Comparison of ENCODE assay signal across 14 cellular contexts in the genomic region with DNA sequence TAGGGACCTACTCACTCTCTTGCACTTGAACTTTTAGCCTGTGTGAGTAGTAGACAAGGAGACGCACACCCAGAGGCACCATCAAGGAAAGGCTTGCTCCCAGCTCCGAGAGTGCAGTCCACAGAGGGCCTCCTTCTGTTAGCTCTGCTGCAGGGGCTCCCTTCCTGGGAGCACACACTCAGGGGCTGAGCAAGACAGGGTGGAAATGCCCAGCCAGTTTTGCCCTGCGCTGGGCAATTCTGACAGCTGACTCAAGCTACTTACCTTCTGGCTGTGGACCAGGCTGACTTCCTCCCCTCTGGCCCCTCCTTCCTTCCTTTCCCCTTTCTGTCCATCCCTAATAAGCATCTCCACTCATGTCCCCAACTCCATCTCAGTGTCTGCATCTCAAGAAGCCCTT.
DNase-seq lines count a peak whose midpoint lies in the region; ATAC-seq and TF ChIP-seq lines count a peak whose summit lies in the region.
"Had no signal": no experiment of that assay in that cellular context is flagged by ENCODE, and none has a peak within 500 bp of the region (broad histone marks: within the 10 kb centered on the region; RNA-seq: fewer than 3 reads in every experiment).

No MANE protein-coding gene starts in this region.

- no peak for TF ChIP-seq CTCF in IMR-90 (conservative IDR thresholded peaks at IDR 0.05; ENCODE audit: low read depth, low read length)
- TF ChIP-seq CTCF in endodermal cell (conservative IDR thresholded peaks at IDR 0.05): no peak
- no peak for TF ChIP-seq CTCF in stomach (IDR thresholded peaks at IDR 0.05)

- H2AFZ ChIP-seq in IMR-90 (replicated peaks; ENCODE audit: low read length, poor library complexity) (peak overlapping the region; percentile 70), GM23248 (no peak overlapping the region)

- peaks cover 20% of the 10 kb centered on the region for H3F3A ChIP-seq in GM23248 (ENCODE audit: insufficient read depth)

- H4K5ac ChIP-seq in IMR-90 (ENCODE audit: low read depth, low read length): no peak overlapping the region

- TF ChIP-seq POLR2A in IMR-90 (IDR thresholded peaks at IDR 0.05; ENCODE audit: low read depth, low read length) (no peak), stomach (IDR thresholded peaks at IDR 0.05) (no peak)

- no peaks in the 10 kb centered on the region for H3K79me1 ChIP-seq in IMR-90 (ENCODE audit: low read depth in 1 of 2, low read length in 2 of 2)

- H3K9ac ChIP-seq in IMR-90 (ENCODE audit: low read depth, low read length) (no peak overlapping the region), endodermal cell (ENCODE audit: extremely low read depth, low read length, poor library complexity, severe bottlenecking) (no peak overlapping the region), GM23248 (no peak overlapping the region)

- H3K9me3 ChIP-seq in IMR-90 (ENCODE audit: control insufficient read depth, insufficient read depth, low read length) (no peaks in the 10 kb centered on the region), endodermal cell (ENCODE audit: control insufficient read depth, low read length) (no peaks in the 10 kb centered on the region), stomach (no peaks in the 10 kb centered on the region), GM23248 (ENCODE audit: low read depth) (no peaks in the 10 kb centered on the region)
- H3K9me3 ChIP-seq: BLaER1 treated with 17β-estradiol and CSF1 and Interleukin-3, amounts not matched to agents 10 nM and 100 nM had no signal

- no peak overlapping the region for H3K14ac ChIP-seq in IMR-90 (replicated peaks; ENCODE audit: low read depth, low read length)

- no peaks in the 10 kb centered on the region for H3K36me3 ChIP-seq in IMR-90 (ENCODE audit: control insufficient read depth, insufficient read depth, low read length)
- H3K36me3 ChIP-seq in endodermal cell (ENCODE audit: control insufficient read depth, insufficient read depth, low read length): no peaks in the 10 kb centered on the region
- H3K36me3 ChIP-seq in stomach: no peaks in the 10 kb centered on the region
- H3K36me3 ChIP-seq in GM23248 (ENCODE audit: low read depth): no peaks in the 10 kb centered on the region
- H3K36me3 ChIP-seq: BLaER1 treated with 17β-estradiol and CSF1 and Interleukin-3, amounts not matched to agents 10 nM and 100 nM had no signal

- peaks cover 16% of the 10 kb centered on the region for H3K4me1 Mint-ChIP-seq in endodermal cell

- no peak overlapping the region for H3K18ac ChIP-seq in IMR-90 (ENCODE audit: low read depth, low read length)

- no peak overlapping the region for H4K91ac ChIP-seq in IMR-90 (ENCODE audit: insufficient read depth, low read depth, low read length)

- H3K4me3 Mint-ChIP-seq in endodermal cell: no peak overlapping the region

- no peak overlapping the region for H3K27ac Mint-ChIP-seq in endodermal cell

- H3K4me3 ChIP-seq in IMR-90 (ENCODE audit: insufficient read depth, low read depth, low read length): no peak overlapping the region
- H3K4me3 ChIP-seq in endodermal cell (ENCODE audit: low read length): no peak overlapping the region
- no peak overlapping the region for H3K4me3 ChIP-seq in stomach
- no peak overlapping the region for H3K4me3 ChIP-seq in GM23248
- H3K4me3 ChIP-seq: BLaER1 treated with 17β-estradiol and CSF1 and Interleukin-3, amounts not matched to agents 10 nM and 100 nM; K562 had no signal

- H3K4me1 ChIP-seq in IMR-90 (ENCODE audit: control insufficient read depth, insufficient read depth, low read length) (peaks cover 13% of the 10 kb centered on the region), endodermal cell (ENCODE audit: control insufficient read depth, insufficient read depth, low read length) (no peaks in the 10 kb centered on the region), stomach (peaks cover 0 to 20% (median 10%) of the 10 kb centered on the region in 4 donors), GM23248 (ENCODE audit: insufficient read depth) (peaks cover 38% of the 10 kb centered on the region)

- no peak for TF ChIP-seq EP300 in stomach (IDR thresholded peaks at IDR 0.05)

- in situ Hi-C loops in IMR-90 (cut with MboI; ENCODE audit: low sequenced_read_pairs) (no loop called here), GM23248 (cut with MboI) (loop anchor here (25.0 kb wide), 1 partner anchor 448 kb away; a partner anchor contains a TSS)

- no peak overlapping the region for H2AK5ac ChIP-seq in IMR-90 (ENCODE audit: low read depth, low read length)

- DNase-seq in activated CD8-positive, alpha-beta memory T cell treated with anti-CD3 and anti-CD28 coated beads for 24 hours: peak; percentile 7
- no peak for DNase-seq in activated CD8-positive, alpha-beta memory T cell treated with anti-CD3 and anti-CD28 coated beads, Interleukin-2, amount 50 U/mL, for 4 hours
- DNase-seq in IMR-90 (no peak), endodermal cell (peak; percentile 25), stomach (peak; percentile 9), globus pallidus (ENCODE audit: low spot score) (no peak), GM23248 (no peak)
- DNase-seq: DMS 273 treated with DMSO at 0.1 percent for 48 hours, NCI-H1048, NCI-H748 treated with DMSO at 0.1 percent for 48 hours, Right ventricle myocardium superior had no signal

- H2BK20ac ChIP-seq in IMR-90 (ENCODE audit: low read depth, low read length): no peak overlapping the region

- H3K27me3 ChIP-seq in IMR-90 (ENCODE audit: control insufficient read depth, insufficient read depth, low read length) (no peaks in the 10 kb centered on the region), endodermal cell (ENCODE audit: control insufficient read depth, insufficient read depth, low read length, poor library complexity, severe bottlenecking) (no peaks in the 10 kb centered on the region), stomach (peaks cover 3 to 74% (median 24%) of the 10 kb centered on the region in 3 donors), GM23248 (replicated peaks; ENCODE audit: insufficient read depth) (no peaks in the 10 kb centered on the region)
- H3K27me3 ChIP-seq: BLaER1 treated with 17β-estradiol and CSF1 and Interleukin-3, amounts not matched to agents 10 nM and 100 nM had no signal

- ATAC-seq in IMR-90 (ENCODE audit: low read depth) (no peak), HG03354 (IDR thresholded peaks at IDR 0.05; ENCODE audit: poor library complexity, severe bottlenecking, unreplicated experiment) (no peak)
- ATAC-seq: K562 had no signal

- H3K56ac ChIP-seq in IMR-90 (ENCODE audit: extremely low read depth, insufficient read depth, low read length): no peak overlapping the region

- H3K9me3 Mint-ChIP-seq in endodermal cell: no peaks in the 10 kb centered on the region

- H3K9me1 ChIP-seq in IMR-90 (ENCODE audit: insufficient read depth, low read length): 0 out of 2 replicates have a peak, but pooled peaks cover 13% of the 10 kb centered on the region

- H3K79me2 ChIP-seq in GM23248 (ENCODE audit: insufficient read depth): no peaks in the 10 kb centered on the region

- POLR2A ChIA-PET in IMR-90 (lab: Charles Lee; ENCODE audit: unreplicated experiment): no interaction called here

- peaks cover 4% of the 10 kb centered on the region for H3K27me3 Mint-ChIP-seq in endodermal cell (ENCODE audit: insufficient read depth)

- no peak overlapping the region for H3K4me2 ChIP-seq in IMR-90 (ENCODE audit: low read depth, low read length)
- H3K4me2 ChIP-seq in GM23248 (ENCODE audit: unreplicated experiment): no peak overlapping the region

- dilution Hi-C loops in IMR-90 (cut with HindIII; ENCODE audit: low sequenced_read_pairs, unreplicated experiment): no loop called here

- no peak overlapping the region for H4K8ac ChIP-seq in IMR-90 (ENCODE audit: low read depth in 2 of 2, low read length in 2 of 2)

- H4K20me1 ChIP-seq in IMR-90 (ENCODE audit: insufficient read depth, low read length) (no peaks in the 10 kb centered on the region), GM23248 (ENCODE audit: insufficient read depth) (no peaks in the 10 kb centered on the region)

- CTCF ChIA-PET in IMR-90 (lab: Yijun Ruan, JAX): interaction anchor here (3.5 kb wide), 1 partner anchor 18 kb away, joined by 15 read pairs; no protein-coding TSS in a partner anchor

- H2BK5ac ChIP-seq in IMR-90 (ENCODE audit: low read depth, low read length, poor library complexity, severe bottlenecking): no peak overlapping the region

- no TSS peak for BruUV-seq in IMR-90 (replicated peaks; lab: Mats Ljungman, UMichigan)

- no peaks in the 10 kb centered on the region for H3K36me3 Mint-ChIP-seq in endodermal cell (ENCODE audit: low read depth)

- no peak overlapping the region for H3K4ac ChIP-seq in IMR-90 (ENCODE audit: low read depth, low read length)

- intact Hi-C loops in IMR-90 (cut with micrococcal nuclease) (no loop called here), stomach (cut with DNase I; ENCODE audit: low total_unique reads) (no loop called here)

- 63% methylated on average over 2 of the region's 3 CpGs; no CpG with 5 or more reads in 1 of the 2 experiments for WGBS in IMR-90 (ENCODE audit: extremely low coverage in 2 of 2, insufficient read length in 1 of 2), 2 experiments
- 86 to 92% methylated on average over 1 to 3 of the region's 3 CpGs for WGBS in endodermal cell (ENCODE audit: insufficient coverage in 1 of 2, insufficient read length in 1 of 2), 2 experiments
- 46 to 72% (median 59%) methylated on average over 3 of the region's 3 CpGs for WGBS in stomach, 5 donors
- WGBS in GM23248 (ENCODE audit: low coverage in 1 of 2, low lambda C conversion rate in 2 of 2, missing lambda C conversion rate in 2 of 2), 2 experiments: 69 to 91% methylated on average over 3 of the region's 3 CpGs

- TF ChIP-seq RAD21 in IMR-90 (IDR thresholded peaks at IDR 0.05; ENCODE audit: low read length): no peak

- no peaks in the 10 kb centered on the region for H3K9me2 ChIP-seq in GM23248 (ENCODE audit: insufficient read depth)

- no peak overlapping the region for H2BK15ac ChIP-seq in IMR-90 (ENCODE audit: low read depth, low read length)

- H2AK9ac ChIP-seq in IMR-90 (replicated peaks; ENCODE audit: low read depth, low read length, poor library complexity): peak overlapping the region; percentile 23

- no peak overlapping the region for H3K27ac ChIP-seq in IMR-90 (ENCODE audit: insufficient read depth, low read length)
- no peak overlapping the region for H3K27ac ChIP-seq in endodermal cell (ENCODE audit: low read depth, low read length)
- H3K27ac ChIP-seq in stomach: no peak overlapping the region
- H3K27ac ChIP-seq in GM23248: no peak overlapping the region
- H3K27ac ChIP-seq: BLaER1 treated with 17β-estradiol and CSF1 and Interleukin-3, amounts not matched to agents 10 nM and 100 nM had no signal

- peak overlapping the region; percentile 34 for H2BK120ac ChIP-seq in IMR-90 (ENCODE audit: low read depth, low read length)

- H3K23ac ChIP-seq in IMR-90 (ENCODE audit: low read depth, low read length): no peak overlapping the region

TF ChIP-seq in IMR-90, 13 proteins besides CTCF, POLR2A, EP300 and RAD21:
- TF ChIP-seq, protein P1, sequence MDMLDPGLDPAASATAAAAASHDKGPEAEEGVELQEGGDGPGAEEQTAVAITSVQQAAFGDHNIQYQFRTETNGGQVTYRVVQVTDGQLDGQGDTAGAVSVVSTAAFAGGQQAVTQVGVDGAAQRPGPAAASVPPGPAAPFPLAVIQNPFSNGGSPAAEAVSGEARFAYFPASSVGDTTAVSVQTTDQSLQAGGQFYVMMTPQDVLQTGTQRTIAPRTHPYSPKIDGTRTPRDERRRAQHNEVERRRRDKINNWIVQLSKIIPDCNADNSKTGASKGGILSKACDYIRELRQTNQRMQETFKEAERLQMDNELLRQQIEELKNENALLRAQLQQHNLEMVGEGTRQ (IDR thresholded peaks at IDR 0.05; ENCODE audit: low read depth, low read length): no peak

Comparison
In these comparisons a context has a peak if more than half of its experiments do, and no peak if none do; other contexts are left out.
1. DNase-seq: peak in activated CD8-positive, alpha-beta memory T cell treated with anti-CD3 and anti-CD28 coated beads for 24 hours (single experiment), endodermal cell (single experiment) and stomach (single experiment); none in activated CD8-positive, alpha-beta memory T cell treated with anti-CD3 and anti-CD28 coated beads, Interleukin-2, amount 50 U/mL, for 4 hours (single experiment), IMR-90 (single experiment), globus pallidus (single experiment) and GM23248 (single experiment).